ENCODE assay signal across 23 cellular contexts in genomic region chr11:129933866-129934265, GRCh38. TPM values are rescaled to one million over a fixed set of nuclear protein-coding genes. Genes with fewer than 3 reads are reported as not detected.
DNase-seq lines count a peak whose midpoint lies in the region; ATAC-seq and TF ChIP-seq lines count a peak whose summit lies in the region.
"Had no signal": no experiment of that assay in that cellular context is flagged by ENCODE, and none has a peak within 500 bp of the region (broad histone marks: within the 10 kb centered on the region; RNA-seq: fewer than 3 reads in every experiment).

No MANE protein-coding gene starts in this region.

- no peak overlapping the region for H2BK120ac ChIP-seq in neuronal stem cell (ENCODE audit: low read depth, low read length)

- no CpG with 5 or more reads among the region's 9 CpGs for WGBS in neuronal stem cell (ENCODE audit: extremely low coverage in 2 of 2, insufficient read length in 2 of 2, insufficient replicate concordance in 1 of 2), 2 donors

- H3K36me3 ChIP-seq in BLaER1 (peaks cover 30% of the 10 kb centered on the region), Panc1 (ENCODE audit: control insufficient read depth, insufficient read depth, low read length) (no peaks in the 10 kb centered on the region), neuronal stem cell (replicated peaks in 1 of 2; ENCODE audit: control insufficient read depth in 2 of 2, insufficient read depth in 2 of 2, low read length in 2 of 2) (peaks cover 8 to 36% of the 10 kb centered on the region in 2 donors), Karpas-422 (ENCODE audit: insufficient read depth, low read length) (no peaks in the 10 kb centered on the region)
- H3K36me3 ChIP-seq: HAP-1 had no signal

- no peak overlapping the region for H3K18ac ChIP-seq in neuronal stem cell (ENCODE audit: low read length)

- no peak overlapping the region for H3K9ac ChIP-seq in BLaER1
- H3K9ac ChIP-seq in neuronal stem cell (ENCODE audit: low read depth, low read length, poor library complexity): peak overlapping the region; percentile 53
- H3K9ac ChIP-seq in Karpas-422 (ENCODE audit: low read length): no peak overlapping the region

- no TSS peak for BruUV-seq in Panc1 (replicated peaks; lab: Mats Ljungman, UMichigan)

- H3K9me3 ChIP-seq in BLaER1 (no peaks in the 10 kb centered on the region), Panc1 (ENCODE audit: control insufficient read depth, insufficient read depth, low read depth, low read length) (no peaks in the 10 kb centered on the region), neuronal stem cell (replicated peaks in 1 of 2; ENCODE audit: control insufficient read depth in 2 of 2, insufficient read depth in 1 of 2, low read depth in 1 of 2, low read length in 2 of 2) (no peaks in the 10 kb centered on the region), Karpas-422 (ENCODE audit: low read length) (no peaks in the 10 kb centered on the region)
- H3K9me3 ChIP-seq: HAP-1, Peyer's patch had no signal

- TF ChIP-seq CTCF in Panc1 (IDR thresholded peaks at IDR 0.05): no peak

- H3K4me2 ChIP-seq in BLaER1 (peak overlapping the region; percentile 5; the same call in 1 of the 2 replicates), neuronal stem cell (ENCODE audit: insufficient read depth, low read length, poor library complexity, severe bottlenecking) (no peak overlapping the region), Karpas-422 (ENCODE audit: low read depth, low read length, poor library complexity, severe bottlenecking) (no peak overlapping the region)

- H3K4me1 ChIP-seq in BLaER1: peaks cover 22% of the 10 kb centered on the region
- no peaks in the 10 kb centered on the region for H3K4me1 ChIP-seq in Panc1 (ENCODE audit: control insufficient read depth, insufficient read depth, low read length)
- peaks cover 2 to 5% of the 10 kb centered on the region in 2 donors for H3K4me1 ChIP-seq in neuronal stem cell (ENCODE audit: control insufficient read depth in 2 of 2, insufficient read depth in 1 of 2, low read depth in 1 of 2, low read length in 2 of 2)
- no peaks in the 10 kb centered on the region for H3K4me1 ChIP-seq in Karpas-422 (ENCODE audit: low read length)
- H3K4me1 ChIP-seq: HAP-1, Peyer's patch had no signal

- CTCF ChIA-PET in Panc1 (lab: Charles Lee): no interaction called here

- H2BK12ac ChIP-seq in neuronal stem cell (ENCODE audit: low read length): no peak overlapping the region

- H3K79me2 ChIP-seq in Karpas-422 (ENCODE audit: low read length): no peaks in the 10 kb centered on the region

- H2AFZ ChIP-seq in neuronal stem cell (ENCODE audit: low read length) (no peak overlapping the region), Karpas-422 (ENCODE audit: low read length) (no peak overlapping the region)

- no peak overlapping the region for H4K8ac ChIP-seq in neuronal stem cell (ENCODE audit: low read depth, low read length)

- H3K4me3 ChIP-seq in BLaER1 (no peak overlapping the region), Panc1 (ENCODE audit: low read depth in 2 of 2, low read length in 2 of 2) (no peak overlapping the region), neuronal stem cell (ENCODE audit: low read length in 2 of 2) (peak overlapping the region in 1 of 2 donors; percentile 49), Karpas-422 (ENCODE audit: low read length) (no peak overlapping the region)
- H3K4me3 ChIP-seq: GM12878, HAP-1, Peyer's patch had no signal

- intact Hi-C loops in Panc1 (cut with micrococcal nuclease; ENCODE audit: unreplicated experiment): no loop called here

- H3K14ac ChIP-seq in neuronal stem cell (ENCODE audit: low read length): no peak overlapping the region

- H3K9me2 ChIP-seq in Karpas-422 (replicated peaks; ENCODE audit: insufficient read depth, low read length): no peaks in the 10 kb centered on the region

- POLR2A ChIA-PET in Panc1 (lab: Charles Lee): no interaction called here

- H4K91ac ChIP-seq in neuronal stem cell (ENCODE audit: low read depth, low read length, poor library complexity): no peak overlapping the region

- H3K79me1 ChIP-seq in neuronal stem cell (ENCODE audit: low read depth, low read length): no peaks in the 10 kb centered on the region

- DNase-seq in NCI-H128 (lab: John Stamatoyannopoulos, UW; ENCODE audit: unreplicated experiment) (peak; percentile 21), Panc1 (ENCODE audit: low read depth, low spot score) (no peak), neuronal stem cell (ENCODE audit: low spot score) (no peak), Karpas-422 (no peak), retina (no peak)
- no peak for DNase-seq in activated CD4-positive, alpha-beta T cell treated with anti-CD3 and anti-CD28 coated beads for 4 hours
- DNase-seq: 8988T; AML-193; DND-41; KG1; NCI-H1092 treated with DMSO at 0.1 percent for 48 hours; NCI-H146; NCI-H2081; NCI-H345; NCI-H524; NCI-H774; NK-92 treated with Interleukin-12 subunit alpha and Interleukin-12 subunit beta, amount 100 ng/mL, for 24 hours; Peyer's patch; T-cell had no signal

- no peaks in the 10 kb centered on the region for H3K27me3 ChIP-seq in BLaER1
- H3K27me3 ChIP-seq in Panc1 (ENCODE audit: control insufficient read depth, insufficient read depth, low read length): no peaks in the 10 kb centered on the region
- no peaks in the 10 kb centered on the region for H3K27me3 ChIP-seq in neuronal stem cell (ENCODE audit: control insufficient read depth in 3 of 3, insufficient read depth in 3 of 3, low read depth in 1 of 3, low read length in 3 of 3)
- no peaks in the 10 kb centered on the region for H3K27me3 ChIP-seq in Karpas-422 (ENCODE audit: low read length)
- H3K27me3 ChIP-seq: Peyer's patch had no signal

- no peak overlapping the region for H3K4ac ChIP-seq in neuronal stem cell (ENCODE audit: low read length)

- 0 out of 2 replicates have a peak, but pooled peaks have one; percentile 30 for ATAC-seq in Panc1
- ATAC-seq: GM12878, SK-N-SH treated with all-trans-retinoic acid at 6 μM for 48 hours, T-cell had no signal

- H3K27ac ChIP-seq in BLaER1 (no peak overlapping the region), Panc1 (ENCODE audit: low read length) (no peak overlapping the region), neuronal stem cell (replicated peaks; ENCODE audit: low read length) (no peak overlapping the region), Karpas-422 (ENCODE audit: low read length) (no peak overlapping the region)
- H3K27ac ChIP-seq: Peyer's patch had no signal

- H3K23ac ChIP-seq in neuronal stem cell (ENCODE audit: low read depth, low read length, poor library complexity): peak overlapping the region; percentile 3

- in situ Hi-C loops in Panc1 (cut with HindIII; ENCODE audit: low pct_unique_long_range_greater_than_20kb, low sequenced_read_pairs): no loop called here

- H2BK15ac ChIP-seq in neuronal stem cell (ENCODE audit: low read length): no peak overlapping the region

- H4K20me1 ChIP-seq in BLaER1: no peaks in the 10 kb centered on the region
- no peaks in the 10 kb centered on the region for H4K20me1 ChIP-seq in Karpas-422 (ENCODE audit: insufficient read depth, low read depth, low read length)

- no peak overlapping the region for H2BK5ac ChIP-seq in neuronal stem cell (ENCODE audit: low read length)

- H2AK5ac ChIP-seq in neuronal stem cell (ENCODE audit: low read depth, low read length): no peak overlapping the region

RNA-seq across cellular contexts. Expression of gene NFRKB, which starts 38.5 kb away (rescaled TPM):
- 58.8 TPM for total RNA-seq in Panc1 (2021; ENCODE audit: unreplicated experiment)
- polyA plus RNA-seq in Panc1 (2012; ENCODE audit: insufficient read length): 33.7 TPM
- polyA plus RNA-seq in neuronal stem cell (2013, experiment 1 of 2): 22.1 TPM
- polyA plus RNA-seq in neuronal stem cell (2013, experiment 2 of 2): 21.5 TPM
- total RNA-seq in Karpas-422 (2014; rRNA removed; shearing (Covaris generic); ENCODE audit: low replicate concordance): 9.4 and 26.9 TPM in 2 replicates
